8 cellular contexts compared by ENCODE assay signal in the genomic region with DNA sequence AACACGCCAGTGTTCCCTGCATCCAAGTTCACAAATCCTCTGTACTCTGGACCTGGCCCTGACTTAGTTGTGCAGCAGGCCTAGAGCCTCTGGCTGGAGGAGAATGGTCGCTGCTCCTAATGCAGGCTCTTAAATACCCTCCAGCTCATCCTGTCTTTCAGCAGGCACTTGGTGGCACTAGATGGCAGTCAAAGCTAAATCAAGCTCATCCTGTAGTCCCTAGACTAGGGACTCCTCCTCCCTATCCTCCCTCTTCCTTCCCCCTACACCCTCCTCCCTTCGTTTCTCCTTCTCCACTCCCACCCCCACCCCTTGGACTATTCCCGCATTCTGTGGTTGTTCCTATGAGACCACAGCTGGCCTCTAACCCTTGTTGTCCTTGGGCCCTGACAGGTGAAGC. TPM values are rescaled to one million over a fixed set of nuclear protein-coding genes. Genes with fewer than 3 reads are reported as not detected.
A peak's percentile ranks its signal among the peaks of the same experiment; 100 is the strongest.
DNase-seq lines count a peak whose midpoint lies in the region; ATAC-seq and TF ChIP-seq lines count a peak whose summit lies in the region.

No MANE protein-coding gene starts in this region.

- CTCF ChIA-PET in Calu3 (lab: Charles Lee) = interaction anchor here (0.6 to 1.2 kb wide), 9 partner anchors 42 to 809 kb away, joined by 3 to 25 read pairs (median 5); a partner anchor contains a TSS

- peak; percentile 20 for TF ChIP-seq CTCF in Calu3 (IDR thresholded peaks at IDR 0.05; ENCODE audit: unreplicated experiment)

- H3K4me3 ChIP-seq in Karpas-422 (ENCODE audit: low read length) = no peak overlapping the region
- H3K4me3 ChIP-seq in adipocyte (ENCODE audit: low read length) = no peak overlapping the region

- H3K4me1 Mint-ChIP-seq in Calu3 (ENCODE audit: low read depth, unreplicated experiment) = no peaks in the 10 kb centered on the region
- no peaks in the 10 kb centered on the region for H3K4me1 Mint-ChIP-seq in activated naive CD8-positive, alpha-beta T cell treated with anti-CD3 and anti-CD28 coated beads, Interleukin-2, amount 50 U/mL, for 24 hours

- no peaks in the 10 kb centered on the region for H3K9me2 ChIP-seq in Karpas-422 (replicated peaks; ENCODE audit: insufficient read depth, low read length)

- DNase-seq in Calu3 (peak; percentile 36), Karpas-422 (peak; percentile 70), adipocyte (ENCODE audit: low read depth) (peak; percentile 34), left kidney (ENCODE audit: low read depth, low spot score) (peak; percentile 81), amniotic stem cell (lab: John Stamatoyannopoulos, UW) (no peak)
- DNase-seq in activated naive CD8-positive, alpha-beta T cell treated with anti-CD3 and anti-CD28 coated beads, Interleukin-2, amount 50 U/mL, for 24 hours = no peak

- H4K20me1 ChIP-seq in Karpas-422 (ENCODE audit: insufficient read depth, low read depth, low read length) = no peaks in the 10 kb centered on the region

- H3K27me3 Mint-ChIP-seq in Calu3 (ENCODE audit: unreplicated experiment) = no peaks in the 10 kb centered on the region
- H3K27me3 Mint-ChIP-seq in activated naive CD8-positive, alpha-beta T cell treated with anti-CD3 and anti-CD28 coated beads, Interleukin-2, amount 50 U/mL, for 24 hours = peaks cover 5% of the 10 kb centered on the region

- no peak overlapping the region for H3K4me2 ChIP-seq in Karpas-422 (ENCODE audit: low read depth, low read length, poor library complexity, severe bottlenecking)

- intact Hi-C loops in Calu3 (cut with micrococcal nuclease; ENCODE audit: unreplicated experiment) = loop anchor here (1.0 kb wide), 1 partner anchor 116 kb away; no protein-coding TSS in a partner anchor

- no TSS peak for BruUV-seq in Calu3 (replicated peaks; lab: Mats Ljungman, UMichigan)

- no peak overlapping the region for H3K27ac Mint-ChIP-seq in Calu3 (ENCODE audit: unreplicated experiment)
- no peak overlapping the region for H3K27ac Mint-ChIP-seq in activated naive CD8-positive, alpha-beta T cell treated with anti-CD3 and anti-CD28 coated beads, Interleukin-2, amount 50 U/mL, for 24 hours

- H3K9me3 ChIP-seq in Karpas-422 (ENCODE audit: low read length) (no peaks in the 10 kb centered on the region), adipocyte (ENCODE audit: control insufficient read depth, low read length) (no peaks in the 10 kb centered on the region)

- H3K27me3 ChIP-seq in Karpas-422 (ENCODE audit: low read length) = no peaks in the 10 kb centered on the region
- H3K27me3 ChIP-seq in adipocyte (replicated peaks; ENCODE audit: control insufficient read depth, insufficient read depth, low read length) = no peaks in the 10 kb centered on the region

- H3K9me3 Mint-ChIP-seq in Calu3 (ENCODE audit: low read depth, unreplicated experiment) = no peaks in the 10 kb centered on the region
- H3K9me3 Mint-ChIP-seq in activated naive CD8-positive, alpha-beta T cell treated with anti-CD3 and anti-CD28 coated beads, Interleukin-2, amount 50 U/mL, for 24 hours = no peaks in the 10 kb centered on the region

- H3K36me3 ChIP-seq in Karpas-422 (ENCODE audit: insufficient read depth, low read length) (no peaks in the 10 kb centered on the region), adipocyte (ENCODE audit: control insufficient read depth, insufficient read depth, low read length, severe bottlenecking) (no peaks in the 10 kb centered on the region)

- ATAC-seq in HG03571 (IDR thresholded peaks at IDR 0.05; ENCODE audit: unreplicated experiment) (no peak), HG03354 (IDR thresholded peaks at IDR 0.05; ENCODE audit: poor library complexity, severe bottlenecking, unreplicated experiment) (no peak)
- no peak for ATAC-seq in activated naive CD8-positive, alpha-beta T cell treated with anti-CD3 and anti-CD28 coated beads, Interleukin-2, amount 50 U/mL, for 24 hours

- no peak overlapping the region for H2AFZ ChIP-seq in Karpas-422 (ENCODE audit: low read length)

- H3K79me2 ChIP-seq in Karpas-422 (ENCODE audit: low read length) = no peaks in the 10 kb centered on the region

- H3K9ac ChIP-seq in Karpas-422 (ENCODE audit: low read length) = no peak overlapping the region
- H3K9ac ChIP-seq in adipocyte (ENCODE audit: low read length) = no peak overlapping the region

- H3K4me1 ChIP-seq in Karpas-422 (ENCODE audit: low read length) (peaks cover 4% of the 10 kb centered on the region), adipocyte (ENCODE audit: control insufficient read depth, insufficient read depth, low read length) (no peaks in the 10 kb centered on the region)

- no peak overlapping the region for H3K4me3 Mint-ChIP-seq in Calu3 (ENCODE audit: low read depth, unreplicated experiment)
- no peak overlapping the region for H3K4me3 Mint-ChIP-seq in activated naive CD8-positive, alpha-beta T cell treated with anti-CD3 and anti-CD28 coated beads, Interleukin-2, amount 50 U/mL, for 24 hours

- H3K27ac ChIP-seq in Karpas-422 (ENCODE audit: low read length) = no peak overlapping the region

- no peaks in the 10 kb centered on the region for H3K36me3 Mint-ChIP-seq in Calu3 (ENCODE audit: insufficient read depth, unreplicated experiment)
- H3K36me3 Mint-ChIP-seq in activated naive CD8-positive, alpha-beta T cell treated with anti-CD3 and anti-CD28 coated beads, Interleukin-2, amount 50 U/mL, for 24 hours (ENCODE audit: low read depth) = no peaks in the 10 kb centered on the region

RNA-seq across cellular contexts. Expression of a gene that starts 41.5 kb away (rescaled TPM):
- total RNA-seq in Calu3 (2022) = 30.4 and 37.0 TPM in 2 replicates
- total RNA-seq in Karpas-422 (2014; rRNA removed; shearing (Covaris generic); ENCODE audit: low replicate concordance) = 19.4 and 21.6 TPM in 2 replicates

Comparison
In these comparisons a context has a peak if more than half of its experiments do, and no peak if none do; other contexts are left out.
1. DNase-seq: peak in Calu3 (single experiment), Karpas-422 (single experiment), adipocyte (single experiment) and left kidney (single experiment); none in amniotic stem cell (single experiment) and activated naive CD8-positive, alpha-beta T cell treated with anti-CD3 and anti-CD28 coated beads, Interleukin-2, amount 50 U/mL, for 24 hours (single experiment).